ENCODE assay signal across 18 cellular contexts in the genomic region with DNA sequence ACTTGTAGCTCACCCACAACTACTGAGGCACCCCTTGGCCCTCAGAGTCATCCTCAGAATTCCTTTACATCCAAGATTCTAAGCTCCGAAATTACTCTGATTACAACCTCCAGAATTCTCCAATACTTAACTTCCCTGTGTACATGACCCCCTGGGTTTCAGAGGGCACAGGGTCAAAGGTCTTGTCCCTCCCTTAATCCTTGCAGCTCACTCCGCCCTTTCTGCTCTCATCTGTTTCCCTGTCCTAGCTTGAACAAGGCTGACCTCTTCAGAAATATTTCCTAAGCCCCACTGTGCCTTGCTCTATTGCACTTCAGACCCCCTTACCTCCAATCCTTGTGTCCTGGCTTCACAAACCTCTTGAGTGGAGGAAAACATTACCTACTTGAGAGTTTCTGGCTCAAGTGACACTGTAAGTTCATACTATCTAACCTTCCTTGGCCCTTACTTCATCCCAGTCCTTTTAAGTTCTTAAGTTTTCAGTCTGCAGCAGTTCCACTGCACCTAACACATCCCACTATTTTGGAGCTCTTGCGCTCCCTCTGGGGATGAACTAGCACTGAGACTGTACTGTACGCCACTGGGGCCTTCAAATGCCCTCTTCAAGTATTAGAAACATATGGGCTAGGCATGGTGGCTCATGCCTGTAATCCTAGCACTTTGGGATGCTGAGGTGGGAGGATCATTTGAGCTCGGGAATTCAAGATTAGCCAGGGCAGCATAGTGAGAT. TPM values are rescaled to one million over a fixed set of nuclear protein-coding genes. Genes with fewer than 3 reads are reported as not detected.
DNase-seq lines count a peak whose midpoint lies in the region; ATAC-seq and TF ChIP-seq lines count a peak whose summit lies in the region.
"Had no signal": no experiment of that assay in that cellular context is flagged by ENCODE, and none has a peak within 500 bp of the region (broad histone marks: within the 10 kb centered on the region; RNA-seq: fewer than 3 reads in every experiment).

No MANE protein-coding gene starts in this region.

- no peak for DNase-seq in CD4-positive, alpha-beta T cell
- DNase-seq in T-cell: no peak
- DNase-seq in endodermal cell: no peak
- DNase-seq in nephron progenitor cell: no peak
- DNase-seq in stimulated activated CD4-positive, alpha-beta T cell treated with anti-CD3 and anti-CD28 coated beads, Interleukin-4, amount 100 ng/mL, for 1 hour: no peak
- no peak for DNase-seq in MV-4-11 (lab: John Stamatoyannopoulos, UW)
- DNase-seq: central memory CD4-positive, alpha-beta T cell; heart right ventricle; HFFc6; KG1; NCI-H1417 treated with DMSO at 0.1 percent for 48 hours; NCI-H226; stimulated activated naive B cell treated with anti-CD40 and anti-IgM and Interleukin-4, amounts not matched to agents 10 μg/mL and 1 μg/mL and 100 μg/mL, for 72 hours had no signal

- no peaks in the 10 kb centered on the region for H3K27me3 Mint-ChIP-seq in CD4-positive, alpha-beta T cell
- no peaks in the 10 kb centered on the region for H3K27me3 Mint-ChIP-seq in T-cell
- H3K27me3 Mint-ChIP-seq in endodermal cell (ENCODE audit: insufficient read depth): no peaks in the 10 kb centered on the region
- no peaks in the 10 kb centered on the region for H3K27me3 Mint-ChIP-seq in nephron progenitor cell (ENCODE audit: low read depth, poor library complexity)
- H3K27me3 Mint-ChIP-seq: stimulated activated naive B cell treated with anti-CD40 and anti-IgM and Interleukin-4, amounts not matched to agents 10 μg/mL and 1 μg/mL and 100 μg/mL, for 72 hours had no signal

- H3K36me3 ChIP-seq in endodermal cell (ENCODE audit: control insufficient read depth, insufficient read depth, low read length): peaks cover 25% of the 10 kb centered on the region
- H3K36me3 ChIP-seq: heart right ventricle, right atrium auricular region had no signal

- intact Hi-C loops in CD4-positive, alpha-beta T cell (cut with DNase I, micrococcal nuclease): loop anchor here in 1 of 2 experiments (10.0 kb wide), 1 partner anchor 1139 kb away; a partner anchor contains a TSS

- 91 to 92% methylated on average over 4 to 5 of the region's 5 CpGs for WGBS in endodermal cell (ENCODE audit: insufficient coverage in 1 of 2, insufficient read length in 1 of 2), 2 experiments

- no peaks in the 10 kb centered on the region for H3K9me3 ChIP-seq in CD4-positive, alpha-beta T cell (ENCODE audit: control insufficient read depth, low read length)
- no peaks in the 10 kb centered on the region for H3K9me3 ChIP-seq in endodermal cell (ENCODE audit: control insufficient read depth, low read length)
- H3K9me3 ChIP-seq: heart right ventricle, right atrium auricular region had no signal

- H3K9me3 Mint-ChIP-seq in CD4-positive, alpha-beta T cell: no peaks in the 10 kb centered on the region
- no peaks in the 10 kb centered on the region for H3K9me3 Mint-ChIP-seq in T-cell
- no peaks in the 10 kb centered on the region for H3K9me3 Mint-ChIP-seq in endodermal cell
- H3K9me3 Mint-ChIP-seq in nephron progenitor cell: peaks cover 33% of the 10 kb centered on the region
- H3K9me3 Mint-ChIP-seq: HFFc6; stimulated activated naive B cell treated with anti-CD40 and anti-IgM and Interleukin-4, amounts not matched to agents 10 μg/mL and 1 μg/mL and 100 μg/mL, for 72 hours had no signal

- H3K27ac Mint-ChIP-seq in CD4-positive, alpha-beta T cell: no peak overlapping the region
- peak overlapping the region; percentile 25 to 57 for H3K27ac Mint-ChIP-seq in T-cell
- H3K27ac Mint-ChIP-seq in endodermal cell: peak overlapping the region; percentile 2
- H3K27ac Mint-ChIP-seq in nephron progenitor cell: peak overlapping the region; percentile 49
- H3K27ac Mint-ChIP-seq: HFFc6; nephron; stimulated activated naive B cell treated with anti-CD40 and anti-IgM and Interleukin-4, amounts not matched to agents 10 μg/mL and 1 μg/mL and 100 μg/mL, for 72 hours had no signal

- H3K4me3 Mint-ChIP-seq in CD4-positive, alpha-beta T cell: peak overlapping the region; percentile 46
- peak overlapping the region; percentile 26 to 44 (median 44) for H3K4me3 Mint-ChIP-seq in T-cell
- no peak overlapping the region for H3K4me3 Mint-ChIP-seq in endodermal cell
- no peak overlapping the region for H3K4me3 Mint-ChIP-seq in nephron progenitor cell
- H3K4me3 Mint-ChIP-seq: HFFc6; nephron; stimulated activated naive B cell treated with anti-CD40 and anti-IgM and Interleukin-4, amounts not matched to agents 10 μg/mL and 1 μg/mL and 100 μg/mL, for 72 hours had no signal

- peaks cover 8% of the 10 kb centered on the region for H3K36me3 Mint-ChIP-seq in CD4-positive, alpha-beta T cell (ENCODE audit: low read depth)
- H3K36me3 Mint-ChIP-seq in T-cell (peaks cover 5% of the 10 kb centered on the region), endodermal cell (ENCODE audit: low read depth) (peaks cover 12% of the 10 kb centered on the region), nephron progenitor cell (ENCODE audit: low read depth) (peaks cover 54% of the 10 kb centered on the region)

- H3K4me1 Mint-ChIP-seq in CD4-positive, alpha-beta T cell (ENCODE audit: low read depth): peaks cover 57% of the 10 kb centered on the region
- H3K4me1 Mint-ChIP-seq in T-cell: peaks cover 48 to 56% (median 53%) of the 10 kb centered on the region in 3 donors
- peaks cover 17% of the 10 kb centered on the region for H3K4me1 Mint-ChIP-seq in endodermal cell
- peaks cover 10% of the 10 kb centered on the region for H3K4me1 Mint-ChIP-seq in nephron progenitor cell

- no peak for TF ChIP-seq CTCF in CD4-positive, alpha-beta T cell (IDR thresholded peaks at IDR 0.05)
- no peak for TF ChIP-seq CTCF in endodermal cell (conservative IDR thresholded peaks at IDR 0.05)
- no peak for TF ChIP-seq CTCF in nephron progenitor cell (IDR thresholded peaks at IDR 0.05)

- POLR2A ChIA-PET in CD4-positive, alpha-beta T cell (lab: Charles Lee): interaction anchor here (0.7 to 3.0 kb wide), 2 partner anchors 9 to 235 kb away, joined by 3 to 15 read pairs; no protein-coding TSS in a partner anchor
- POLR2A ChIA-PET in T-cell (lab: Charles Lee): interaction anchor here (0.6 to 1.3 kb wide), 5 partner anchors 9 to 40 kb away, joined by 3 to 11 read pairs (median 6); no protein-coding TSS in a partner anchor

- no peak overlapping the region for H3K9ac ChIP-seq in endodermal cell (ENCODE audit: extremely low read depth, low read length, poor library complexity, severe bottlenecking)

- H3K27me3 ChIP-seq in CD4-positive, alpha-beta T cell (ENCODE audit: control insufficient read depth, insufficient read depth, low read length): no peaks in the 10 kb centered on the region
- H3K27me3 ChIP-seq in endodermal cell (ENCODE audit: control insufficient read depth, insufficient read depth, low read length, poor library complexity, severe bottlenecking): no peaks in the 10 kb centered on the region
- H3K27me3 ChIP-seq: heart right ventricle, right atrium auricular region had no signal

- H3K4me1 ChIP-seq in endodermal cell (ENCODE audit: control insufficient read depth, insufficient read depth, low read length): peaks cover 7% of the 10 kb centered on the region

- no peak for ATAC-seq in CD4-positive, alpha-beta T cell (ENCODE audit: poor library complexity)
- ATAC-seq in T-cell (replicated peaks in 1 of 4): no peak
- no peak for ATAC-seq in GM18907 (IDR thresholded peaks at IDR 0.05; ENCODE audit: unreplicated experiment)
- ATAC-seq: activated naive CD4-positive, alpha-beta T cell treated with anti-CD3 and anti-CD28 coated beads, Interleukin-2, amount 50 U/mL, for 72 hours; stimulated activated naive B cell treated with anti-CD40 and anti-IgM and Interleukin-4, amounts not matched to agents 10 μg/mL and 1 μg/mL and 100 μg/mL, for 72 hours had no signal

- H3K27ac ChIP-seq in CD4-positive, alpha-beta T cell (ENCODE audit: low read depth, low read length): no peak overlapping the region
- no peak overlapping the region for H3K27ac ChIP-seq in endodermal cell (ENCODE audit: low read depth, low read length)
- H3K27ac ChIP-seq: epithelial cell of prostate, right atrium auricular region had no signal

- CTCF ChIA-PET in CD4-positive, alpha-beta T cell (lab: Charles Lee): interaction anchor here (1.0 to 9.8 kb wide), 3 partner anchors 19 to 27 kb away, joined by 3 to 101 read pairs (median 4); no protein-coding TSS in a partner anchor
- CTCF ChIA-PET in T-cell (lab: Charles Lee): interaction anchor here (0.5 to 2.5 kb wide), 7 partner anchors 13 to 1307 kb away, joined by 3 to 23 read pairs (median 4); no protein-coding TSS in a partner anchor

- H3K4me3 ChIP-seq in endodermal cell (ENCODE audit: low read length): no peak overlapping the region
- H3K4me3 ChIP-seq: heart right ventricle, right atrium auricular region had no signal

RNA-seq across cellular contexts. Expression of a gene that starts 6.2 kb away (rescaled TPM):
- total RNA-seq in CD4-positive, alpha-beta T cell: 100 to 1,000 TPM; 122 to 125 TPM
- total RNA-seq in T-cell: 10 to 100 TPM; 49.5 to 91.7 (median 54.3) TPM
- 10 to 100 TPM; 36.9 to 38.0 TPM for total RNA-seq in endodermal cell
- polyA plus RNA-seq in endodermal cell (2013, experiment 1 of 2): 32.4 TPM
- 33.4 TPM for polyA plus RNA-seq in endodermal cell (2013, experiment 2 of 2)

Comparison
In these comparisons a context has a peak if more than half of its experiments do, and no peak if none do; other contexts are left out.
1. H3K4me3 Mint-ChIP-seq: peak in CD4-positive, alpha-beta T cell (single experiment) and T-cell (3 of 3); none in endodermal cell (single experiment) and nephron progenitor cell (single experiment).